Comparison of ENCODE assay signal across 8 cellular contexts in the genomic region with DNA sequence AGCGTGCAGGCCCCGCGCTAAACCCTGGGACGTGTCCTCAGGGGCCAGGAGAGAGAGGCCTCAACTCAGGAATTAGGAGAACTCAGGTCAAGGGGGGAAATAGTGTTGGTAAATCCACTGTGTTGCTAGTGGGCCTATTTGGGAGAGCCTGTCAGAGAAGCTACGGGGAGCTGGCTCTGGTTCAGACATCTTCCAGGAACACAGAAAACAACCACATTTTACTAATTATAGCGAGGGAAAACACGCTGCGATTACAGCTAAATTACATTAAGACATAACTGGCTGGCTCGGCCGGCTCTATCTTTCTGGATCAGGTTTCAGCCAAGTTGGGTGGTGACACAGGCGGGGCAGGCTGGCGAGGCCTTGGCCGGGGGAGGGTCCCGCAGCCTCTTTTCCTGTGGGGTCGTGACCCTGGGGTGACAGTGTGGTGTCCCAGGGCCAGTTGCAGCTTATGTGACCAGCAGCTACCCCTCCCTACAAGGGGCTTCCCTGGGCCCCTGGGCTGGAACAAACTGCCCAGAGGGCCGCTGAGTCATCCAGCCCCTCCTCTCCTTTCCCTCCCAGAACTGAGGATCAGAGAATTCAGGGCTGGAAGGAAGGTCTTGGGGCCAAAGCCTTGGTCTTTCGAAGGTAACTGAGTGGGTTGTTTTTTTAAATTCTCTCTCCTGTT.
A peak's percentile ranks its signal among the peaks of the same experiment; 100 is the strongest.
DNase-seq lines count a peak whose midpoint lies in the region; ATAC-seq and TF ChIP-seq lines count a peak whose summit lies in the region.

No MANE protein-coding gene starts in this region.

- TF ChIP-seq POLR2A in adrenal gland (IDR thresholded peaks at IDR 0.05) (no peak), stomach (IDR thresholded peaks at IDR 0.05) (no peak)

- TF ChIP-seq CTCF in HFF-Myc (IDR thresholded peaks at IDR 0.05; ENCODE audit: low read depth, low read length, missing control alignments) = no peak
- TF ChIP-seq CTCF in adrenal gland (IDR thresholded peaks at IDR 0.05) = no peak
- no peak for TF ChIP-seq CTCF in stomach (IDR thresholded peaks at IDR 0.05)

- H3K36me3 ChIP-seq in adrenal gland (replicated peaks in 1 of 2) = no peaks in the 10 kb centered on the region
- no peaks in the 10 kb centered on the region for H3K36me3 ChIP-seq in iPS-18a (ENCODE audit: control insufficient read depth, low read depth, low read length)
- no peaks in the 10 kb centered on the region for H3K36me3 ChIP-seq in stomach

- H3K4me1 ChIP-seq in adrenal gland (replicated peaks in 1 of 2) (peaks cover 0 to 16% of the 10 kb centered on the region in 2 donors), iPS-18a (ENCODE audit: control insufficient read depth, low read depth, low read length) (peaks cover 15% of the 10 kb centered on the region), stomach (peaks cover 11 to 22% (median 18%) of the 10 kb centered on the region in 4 donors)

- no peak for TF ChIP-seq EP300 in stomach (IDR thresholded peaks at IDR 0.05)

- 14 to 23% (median 17%) methylated on average over 13 to 17 of the region's 17 CpGs for WGBS in adrenal gland, 4 donors
- WGBS in stomach, 5 donors = 12 to 28% (median 24%) methylated on average over 14 to 17 of the region's 17 CpGs

- H3K4me3 ChIP-seq in HFF-Myc (replicated peaks; ENCODE audit: low read depth, low read length) = no peak overlapping the region; the same call in 1 of the 2 replicates
- peak overlapping the region in 1 of 4 donors; percentile 5 for H3K4me3 ChIP-seq in adrenal gland
- peak overlapping the region; percentile 17 for H3K4me3 ChIP-seq in iPS-18a (ENCODE audit: low read length)
- H3K4me3 ChIP-seq in stomach = peak overlapping the region in 2 of 4 donors; percentile 2 to 9

- H3K27me3 ChIP-seq in adrenal gland (no peaks in the 10 kb centered on the region), iPS-18a (ENCODE audit: control insufficient read depth, insufficient read depth, low read length) (no peaks in the 10 kb centered on the region), stomach (no peaks in the 10 kb centered on the region)

- H3K9ac ChIP-seq in iPS-18a (ENCODE audit: low read length) = peak overlapping the region; percentile 41

- H3K9me3 ChIP-seq in adrenal gland (replicated peaks in 1 of 3) = no peaks in the 10 kb centered on the region
- no peaks in the 10 kb centered on the region for H3K9me3 ChIP-seq in iPS-18a (ENCODE audit: control insufficient read depth, low read depth, low read length)
- H3K9me3 ChIP-seq in stomach = no peaks in the 10 kb centered on the region

- H3K27ac ChIP-seq in adrenal gland = peak overlapping the region; percentile 33 to 85 (median 67)
- H3K27ac ChIP-seq in iPS-18a (ENCODE audit: low read length) = no peak overlapping the region
- H3K27ac ChIP-seq in stomach = peak overlapping the region in 4 of 5 donors; percentile 42 to 85 (median 72)

- peak; percentile 56 for DNase-seq in HFF-Myc (ENCODE audit: extremely low read depth, low read depth)
- DNase-seq in adrenal gland = peak; percentile 61 to 82 (median 78)
- no peak for DNase-seq in stomach
- no peak for DNase-seq in NCI-H146 treated with DMSO at 0.1 percent for 48 hours (lab: John Stamatoyannopoulos, UW; ENCODE audit: unreplicated experiment)
- no peak for DNase-seq in GM19240 (ENCODE audit: insufficient read length, low spot score)

- intact Hi-C loops in adrenal gland (cut with DNase I) = no loop called here
- intact Hi-C loops in stomach (cut with DNase I; ENCODE audit: low total_unique reads) = no loop called here

- ATAC-seq in HG02623 (IDR thresholded peaks at IDR 0.05; ENCODE audit: unreplicated experiment) (no peak), HG02970 (IDR thresholded peaks at IDR 0.05; ENCODE audit: low FRiP score, unreplicated experiment) (no peak)

Comparison
In these comparisons a context has a peak if more than half of its experiments do, and no peak if none do; other contexts are left out.
1. DNase-seq: peak in HFF-Myc (single experiment) and adrenal gland (7 of 7); none in stomach (single experiment), NCI-H146 treated with DMSO at 0.1 percent for 48 hours (single experiment) and GM19240 (single experiment).